8 cellular contexts compared by ENCODE assay signal in genomic region chr12:46368138-46368537, GRCh38. TPM values are rescaled to one million over a fixed set of nuclear protein-coding genes. Genes with fewer than 3 reads are reported as not detected.
A peak's percentile ranks its signal among the peaks of the same experiment; 100 is the strongest.
DNase-seq lines count a peak whose midpoint lies in the region; ATAC-seq and TF ChIP-seq lines count a peak whose summit lies in the region.

No MANE protein-coding gene starts in this region.

- peaks cover 64% of the 10 kb centered on the region for H3F3A ChIP-seq in MM.1S (ENCODE audit: insufficient read depth, low read length)

- no peak overlapping the region for H3K27ac ChIP-seq in MM.1S (ENCODE audit: low read length)
- no peak overlapping the region for H3K27ac ChIP-seq in ectodermal cell (ENCODE audit: insufficient read depth, low read depth, low read length, poor library complexity, severe bottlenecking)

- ATAC-seq in natural killer cell (no peak), GM18858 (IDR thresholded peaks at IDR 0.05; ENCODE audit: unreplicated experiment) (no peak)
- no peak for ATAC-seq in activated CD4-positive, CD25-positive, alpha-beta regulatory T cell treated with anti-CD3 and anti-CD28 coated beads, Interleukin-2, amount 50 U/mL, for 24 hours

- DNase-seq in AG04449 (ENCODE audit: low read depth, low spot score) (no peak), MM.1S (no peak), natural killer cell (no peak), CD1c-positive myeloid dendritic cell (ENCODE audit: extremely low spot score) (no peak)
- DNase-seq in activated effector memory CD4-positive, alpha-beta T cell treated with anti-CD3 and anti-CD28 coated beads, Interleukin-2, amount 50 U/mL, for 16 hours, result no peak

- no peaks in the 10 kb centered on the region for H3K9me3 Mint-ChIP-seq in natural killer cell

- no peaks in the 10 kb centered on the region for H3K9me2 ChIP-seq in MM.1S (replicated peaks; ENCODE audit: insufficient read depth, low read length)

- no peak overlapping the region for H2AFZ ChIP-seq in MM.1S (ENCODE audit: low read length)

- peak overlapping the region; percentile 99 for H3K27ac Mint-ChIP-seq in natural killer cell

- peaks cover 48% of the 10 kb centered on the region for H3K36me3 ChIP-seq in MM.1S (replicated peaks; ENCODE audit: insufficient read depth, low read length)
- peaks cover 47% of the 10 kb centered on the region for H3K36me3 ChIP-seq in ectodermal cell (ENCODE audit: control insufficient read depth, insufficient read depth, low read length)

- peaks cover 3% of the 10 kb centered on the region; the same call in 1 of the 2 replicates for H4K20me1 ChIP-seq in MM.1S (ENCODE audit: insufficient read depth, low read length)

- peaks cover 63% of the 10 kb centered on the region for H3K36me3 Mint-ChIP-seq in natural killer cell

- TF ChIP-seq CTCF in AG04449 (IDR thresholded peaks at IDR 0.05; ENCODE audit: insufficient read depth, low read length, missing control alignments) (no peak), MM.1S (IDR thresholded peaks at IDR 0.05; ENCODE audit: low read length) (no peak), natural killer cell (IDR thresholded peaks at IDR 0.05) (no peak)

- peak overlapping the region; percentile 3; the same call in 1 of the 2 replicates for H3K9ac ChIP-seq in MM.1S (ENCODE audit: low read length)

- intact Hi-C loops in natural killer cell (cut with micrococcal nuclease), result no loop called here

- H3K4me3 Mint-ChIP-seq in natural killer cell, result peak overlapping the region; percentile 100

- H3K9me3 ChIP-seq in MM.1S (replicated peaks; ENCODE audit: insufficient read depth, low read length) (no peaks in the 10 kb centered on the region), ectodermal cell (ENCODE audit: control insufficient read depth, low read length) (no peaks in the 10 kb centered on the region)

- H3K27me3 ChIP-seq in MM.1S (replicated peaks; ENCODE audit: insufficient read depth, low read length), result no peaks in the 10 kb centered on the region
- H3K27me3 ChIP-seq in ectodermal cell (ENCODE audit: control insufficient read depth, insufficient read depth, low read length, poor library complexity, severe bottlenecking), result peaks cover under 1% of the 10 kb centered on the region

- H3K79me2 ChIP-seq in MM.1S (ENCODE audit: low read length), result peaks cover 86% of the 10 kb centered on the region

- H3K27me3 Mint-ChIP-seq in natural killer cell (ENCODE audit: low read depth in 2 of 2), result no peaks in the 10 kb centered on the region

- H3K4me2 ChIP-seq in MM.1S (ENCODE audit: low read depth, low read length), result peak overlapping the region; percentile 81

- H3K4me1 ChIP-seq in MM.1S (ENCODE audit: low read length) (peaks cover 49% of the 10 kb centered on the region), ectodermal cell (ENCODE audit: control insufficient read depth, insufficient read depth, low read length) (peaks cover 13% of the 10 kb centered on the region)

- H3K4me3 ChIP-seq in AG04449 (ENCODE audit: low read depth, low read length), result peak overlapping the region; percentile 73
- H3K4me3 ChIP-seq in MM.1S (ENCODE audit: low read length), result no peak overlapping the region
- peak overlapping the region; percentile 0 for H3K4me3 ChIP-seq in ectodermal cell (ENCODE audit: insufficient read depth, low read depth, low read length)

- POLR2A ChIA-PET in AG04449 (lab: Yijun Ruan, JAX), result interaction anchor here (0.7 to 1.6 kb wide), 8 partner anchors 9 to 653 kb away, joined by 3 to 7 read pairs (median 4); no protein-coding TSS in a partner anchor

- CTCF ChIA-PET in AG04449 (lab: Yijun Ruan, JAX), result interaction anchor here (1.4 kb wide), 1 partner anchor 566 kb away, joined by 6 read pairs; no protein-coding TSS in a partner anchor

- peaks cover 82 to 83% of the 10 kb centered on the region in 2 donors for H3K4me1 Mint-ChIP-seq in natural killer cell

RNA-seq across cellular contexts. Expression of gene SLC38A2, which starts 4.4 kb away (rescaled TPM):
- 185 TPM for polyA plus RNA-seq in ectodermal cell (2013, experiment 1 of 4)
- 205 TPM for polyA plus RNA-seq in ectodermal cell (2013, experiment 2 of 4)
- polyA plus RNA-seq in ectodermal cell (2013, experiment 3 of 4), result 158 TPM
- 176 TPM for polyA plus RNA-seq in ectodermal cell (2013, experiment 4 of 4)
- total RNA-seq in natural killer cell, result 100 to 1,000 TPM; 131 to 241 (median 167) TPM
